ENCODE assay signal across 8 cellular contexts in genomic region chr12:132761911-132762583, GRCh38. TPM values are rescaled to one million over a fixed set of nuclear protein-coding genes. Genes with fewer than 3 reads are reported as not detected.
DNase-seq lines count a peak whose midpoint lies in the region; ATAC-seq and TF ChIP-seq lines count a peak whose summit lies in the region.

No MANE protein-coding gene starts in this region.

- H3K4me3 ChIP-seq in BLaER1 treated with 17β-estradiol and CSF1 and Interleukin-3, amounts not matched to agents 10 nM and 100 nM, result peak overlapping the region; percentile 89 to 99 (median 96)
- peak overlapping the region; percentile 78 for H3K4me3 ChIP-seq in ectodermal cell (ENCODE audit: insufficient read depth, low read depth, low read length)

- POLR2A ChIA-PET in activated CD8-positive, alpha-beta T cell treated with anti-CD3 and anti-CD28 coated beads for 36 hours (lab: Charles Lee), result interaction anchor here (0.6 to 2.5 kb wide), 5 partner anchors 8 to 147 kb away, joined by 3 to 12 read pairs (median 3); no protein-coding TSS in a partner anchor

- peak overlapping the region; percentile 88 to 99 (median 96) for H3K4me2 ChIP-seq in BLaER1 treated with 17β-estradiol and CSF1 and Interleukin-3, amounts not matched to agents 10 nM and 100 nM

- H3K9ac ChIP-seq in BLaER1 treated with 17β-estradiol and CSF1 and Interleukin-3, amounts not matched to agents 10 nM and 100 nM, result peak overlapping the region; percentile 93 to 99 (median 97)

- CTCF ChIA-PET in activated CD8-positive, alpha-beta T cell treated with anti-CD3 and anti-CD28 coated beads for 36 hours (lab: Charles Lee), result no interaction called here

- H3K36me3 Mint-ChIP-seq in activated CD8-positive, alpha-beta T cell treated with anti-CD3 and anti-CD28 coated beads for 36 hours (ENCODE audit: low read depth), result peaks cover 31% of the 10 kb centered on the region

- H3K4me1 Mint-ChIP-seq in activated CD8-positive, alpha-beta T cell treated with anti-CD3 and anti-CD28 coated beads for 36 hours (ENCODE audit: low read depth), result peaks cover 27% of the 10 kb centered on the region

- H3K27ac ChIP-seq in BLaER1 treated with 17β-estradiol and CSF1 and Interleukin-3, amounts not matched to agents 10 nM and 100 nM, result peak overlapping the region; percentile 90 to 97 (median 94)
- H3K27ac ChIP-seq in ectodermal cell (ENCODE audit: insufficient read depth, low read depth, low read length, poor library complexity, severe bottlenecking), result peak overlapping the region; percentile 92

- H3K4me3 Mint-ChIP-seq in activated CD8-positive, alpha-beta T cell treated with anti-CD3 and anti-CD28 coated beads for 36 hours, result peak overlapping the region; percentile 76

- no peak for TF ChIP-seq CTCF in activated CD8-positive, alpha-beta T cell treated with anti-CD3 and anti-CD28 coated beads for 36 hours (IDR thresholded peaks at IDR 0.05)

- peak overlapping the region; percentile 86 for H3K27ac Mint-ChIP-seq in activated CD8-positive, alpha-beta T cell treated with anti-CD3 and anti-CD28 coated beads for 36 hours

- no peaks in the 10 kb centered on the region for H3K9me3 ChIP-seq in BLaER1 treated with 17β-estradiol and CSF1 and Interleukin-3, amounts not matched to agents 10 nM and 100 nM (replicated peaks in 1 of 11)
- H3K9me3 ChIP-seq in ectodermal cell (ENCODE audit: control insufficient read depth, low read length), result no peaks in the 10 kb centered on the region

- TF ChIP-seq POLR2A in GM19193 (IDR thresholded peaks at IDR 0.05; ENCODE audit: extremely low read depth, insufficient read depth, insufficient read length), result peak; percentile 94

- WGBS in ectodermal cell, 2 experiments, result 0 to 1% methylated on average over 92 of the region's 92 CpGs

- DNase-seq in NCI-H774 (lab: John Stamatoyannopoulos, UW), result peak; percentile 92
- DNase-seq in activated CD8-positive, alpha-beta T cell treated with anti-CD3 and anti-CD28 coated beads for 36 hours, result peak; percentile 82
- peak; percentile 88 to 94 for DNase-seq in lung microvascular endothelial cell (ENCODE audit: low read depth in 2 of 2)
- DNase-seq in stimulated activated CD4-positive, alpha-beta T cell treated with anti-CD3 and anti-CD28 coated beads, TNF-alpha, amount 100 ng/mL, for 24 hours (ENCODE audit: low read depth in 3 of 3), result peak; percentile 70 to 82 (median 74)

- peaks cover 19 to 36% (median 34%) of the 10 kb centered on the region in 11 experiments for H3K36me3 ChIP-seq in BLaER1 treated with 17β-estradiol and CSF1 and Interleukin-3, amounts not matched to agents 10 nM and 100 nM
- H3K36me3 ChIP-seq in ectodermal cell (ENCODE audit: control insufficient read depth, insufficient read depth, low read length), result no peaks in the 10 kb centered on the region

- no peaks in the 10 kb centered on the region for H3K27me3 Mint-ChIP-seq in activated CD8-positive, alpha-beta T cell treated with anti-CD3 and anti-CD28 coated beads for 36 hours

- H4K20me1 ChIP-seq in BLaER1 treated with 17β-estradiol and CSF1 and Interleukin-3, amounts not matched to agents 10 nM and 100 nM, result peaks cover 38 to 44% (median 42%) of the 10 kb centered on the region in 11 experiments

- peaks cover 56 to 69% (median 61%) of the 10 kb centered on the region in 10 experiments for H3K4me1 ChIP-seq in BLaER1 treated with 17β-estradiol and CSF1 and Interleukin-3, amounts not matched to agents 10 nM and 100 nM
- peaks cover 8% of the 10 kb centered on the region for H3K4me1 ChIP-seq in ectodermal cell (ENCODE audit: control insufficient read depth, insufficient read depth, low read length)

- intact Hi-C loops in activated CD8-positive, alpha-beta T cell treated with anti-CD3 and anti-CD28 coated beads for 36 hours (cut with micrococcal nuclease), result loop anchor here (10.0 kb wide), 1 partner anchor 123 kb away; the partner anchor contains the start of gene CHFR

- no peaks in the 10 kb centered on the region for H3K9me3 Mint-ChIP-seq in activated CD8-positive, alpha-beta T cell treated with anti-CD3 and anti-CD28 coated beads for 36 hours

- no peaks in the 10 kb centered on the region for H3K27me3 ChIP-seq in BLaER1 treated with 17β-estradiol and CSF1 and Interleukin-3, amounts not matched to agents 10 nM and 100 nM
- H3K27me3 ChIP-seq in ectodermal cell (ENCODE audit: control insufficient read depth, insufficient read depth, low read length, poor library complexity, severe bottlenecking), result no peaks in the 10 kb centered on the region

- peak; percentile 88 for ATAC-seq in HG03432 (IDR thresholded peaks at IDR 0.05; ENCODE audit: unreplicated experiment)
- peak; percentile 89 for ATAC-seq in activated CD8-positive, alpha-beta T cell treated with anti-CD3 and anti-CD28 coated beads for 36 hours

RNA-seq across cellular contexts. Expression of gene ANKLE2, which starts 0.4 kb away (rescaled TPM):
- total RNA-seq in activated CD8-positive, alpha-beta T cell treated with anti-CD3 and anti-CD28 coated beads for 36 hours, result 100 to 1,000 TPM; 103 to 108 TPM
- polyA plus RNA-seq in ectodermal cell (2013, experiment 1 of 4), result 67.2 TPM
- 69.0 TPM for polyA plus RNA-seq in ectodermal cell (2013, experiment 2 of 4)
- 53.3 TPM for polyA plus RNA-seq in ectodermal cell (2013, experiment 3 of 4)
- 56.9 TPM for polyA plus RNA-seq in ectodermal cell (2013, experiment 4 of 4)
- total RNA-seq in lung microvascular endothelial cell, result 31.6 and 34.5 TPM in 2 replicates

RNA-seq across cellular contexts. Expression of gene PGAM5, which starts 51.4 kb away (rescaled TPM):
- total RNA-seq in activated CD8-positive, alpha-beta T cell treated with anti-CD3 and anti-CD28 coated beads for 36 hours, result 10 to 100 TPM; 69.6 to 73.2 TPM
- polyA plus RNA-seq in ectodermal cell (2013, experiment 1 of 4), result 67.8 TPM
- 73.4 TPM for polyA plus RNA-seq in ectodermal cell (2013, experiment 2 of 4)
- 44.9 TPM for polyA plus RNA-seq in ectodermal cell (2013, experiment 3 of 4)
- polyA plus RNA-seq in ectodermal cell (2013, experiment 4 of 4), result 42.1 TPM
- total RNA-seq in lung microvascular endothelial cell, result 32.3 and 33.9 TPM in 2 replicates

Comparison
In these comparisons a context has a peak if more than half of its experiments do, and no peak if none do; other contexts are left out.
1. Peak in every context shown above with its lines: DNase-seq, ATAC-seq, H3K4me3 ChIP-seq and H3K27ac ChIP-seq.